16 cellular contexts compared by ENCODE assay signal in genomic region chr4:138599965-138600364, GRCh38.
"Had no signal": no experiment of that assay in that cellular context is flagged by ENCODE, and none has a peak within 500 bp of the region (broad histone marks: within the 10 kb centered on the region; RNA-seq: fewer than 3 reads in every experiment).

No MANE protein-coding gene starts in this region.

- ATAC-seq: activated CD4-positive, CD25-positive, alpha-beta regulatory T cell treated with anti-CD3 and anti-CD28 coated beads, Interleukin-2, amount 50 U/mL, for 24 hours; activated T-helper 17 cell treated with anti-CD3 and anti-CD28 coated beads, Interleukin-2, amount 50 U/mL, for 72 hours; left lung; mucosa of descending colon; naive thymus-derived CD4-positive, alpha-beta T cell had no signal

- DNase-seq: activated CD4-positive, alpha-beta T cell treated with anti-CD3 and anti-CD28 coated beads, Interleukin-2, amount 50 U/mL, for 4 hours; activated naive CD4-positive, alpha-beta T cell treated with Interleukin-2 at 50 U/mL for 16 hours; activated T-cell treated with anti-CD3 and anti-CD28 coated beads for 4 hours; anterior cingulate cortex; brain microvascular endothelial cell; effector CD4-positive, alpha-beta T cell; esophagus squamous epithelium; left lung; mucosa of descending colon; naive thymus-derived CD4-positive, alpha-beta T cell; stimulated activated CD4-positive, alpha-beta T cell treated with anti-CD3 and anti-CD28 coated beads, Interleukin-4, amount 100 ng/mL, for 24 hours; stimulated activated naive CD4-positive, alpha-beta T cell treated with Interleukin-2 at 50 U/mL for 16 hours; substantia nigra; uterus had no signal
